Comparison of ENCODE assay signal across 9 cellular contexts in the genomic region with DNA sequence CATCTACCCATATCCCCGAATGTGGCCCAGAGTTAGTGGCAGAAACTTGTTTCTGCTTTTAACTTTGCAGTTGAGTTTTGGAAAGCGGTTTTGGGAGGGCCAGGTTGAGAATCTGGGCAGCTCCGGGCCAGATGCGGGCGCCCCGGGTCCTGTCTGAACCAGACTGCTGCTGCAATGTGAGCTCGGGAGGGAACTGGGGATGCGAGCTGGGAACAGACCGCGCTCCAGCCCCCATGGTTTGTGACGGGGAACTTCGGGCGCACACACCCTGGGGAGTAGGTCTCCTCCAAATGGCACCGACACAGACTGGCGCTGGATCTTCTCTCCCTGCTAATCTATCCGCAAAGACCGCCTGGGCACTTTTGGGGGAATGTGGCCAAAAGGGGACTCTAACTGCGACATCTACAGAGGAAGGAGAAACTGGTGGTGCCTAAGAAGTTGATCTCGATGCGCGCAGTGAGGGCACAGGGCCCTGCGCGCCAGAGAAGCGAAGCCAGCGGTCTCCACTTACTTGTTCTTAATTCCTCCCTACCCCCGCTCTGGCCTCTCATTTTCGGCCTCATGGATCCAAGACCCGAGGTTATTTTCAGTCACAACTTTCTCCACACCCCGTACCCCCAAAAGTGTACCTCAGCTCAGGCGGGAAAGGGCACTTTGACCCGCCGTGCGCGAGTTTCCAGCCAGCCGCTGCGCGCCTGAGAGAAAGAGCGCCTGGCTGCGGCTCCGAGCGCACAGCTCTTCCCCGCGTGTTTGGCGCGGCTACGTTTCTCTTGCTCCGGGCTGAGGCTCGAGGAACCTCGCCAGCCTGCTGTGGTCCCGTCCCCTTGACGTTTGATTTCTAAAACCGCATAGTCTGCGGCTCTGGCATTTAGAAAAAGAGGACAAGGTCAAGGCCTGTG.
DNase-seq lines count a peak whose midpoint lies in the region; ATAC-seq and TF ChIP-seq lines count a peak whose summit lies in the region.
"Had no signal": no experiment of that assay in that cellular context is flagged by ENCODE, and none has a peak within 500 bp of the region (broad histone marks: within the 10 kb centered on the region; RNA-seq: fewer than 3 reads in every experiment).

No MANE protein-coding gene starts in this region.

- in situ Hi-C loops in astrocyte of the spinal cord (cut with HindIII; ENCODE audit: low sequenced_read_pairs) (no loop called here), gastrocnemius medialis (cut with MboI; ENCODE audit: low sequenced_read_pairs in 4 of 4) (no loop called here)

- H3K27me3 ChIP-seq in H7 (ENCODE audit: control insufficient read depth, insufficient read depth, low read length) (peaks cover 89% of the 10 kb centered on the region), gastrocnemius medialis (peaks cover 0 to 26% (median 14%) of the 10 kb centered on the region in 3 donors), ovary (no peaks in the 10 kb centered on the region)

- ATAC-seq in gastrocnemius medialis (no peak), HG02571 (IDR thresholded peaks at IDR 0.05; ENCODE audit: unreplicated experiment) (no peak), HG02588 (IDR thresholded peaks at IDR 0.05; ENCODE audit: unreplicated experiment) (no peak)
- ATAC-seq: natural killer cell had no signal

- intact Hi-C loops in gastrocnemius medialis (cut with DNase I; ENCODE audit: low total_unique reads) = no loop called here
- intact Hi-C loops in ovary (cut with DNase I) = no loop called here

- peak overlapping the region; percentile 57 for H3K4me3 ChIP-seq in H7 (ENCODE audit: insufficient read depth, low read depth, low read length)
- peak overlapping the region; percentile 39 for H3K4me3 ChIP-seq in astrocyte of the spinal cord (ENCODE audit: low read depth, low read length)
- H3K4me3 ChIP-seq in iPS-11a (ENCODE audit: low read depth, low read length) = peak overlapping the region; percentile 50
- peak overlapping the region; percentile 47 to 65 (median 61) for H3K4me3 ChIP-seq in gastrocnemius medialis
- H3K4me3 ChIP-seq in ovary = no peak overlapping the region

- DNase-seq in H7 (peak; percentile 59), astrocyte of the spinal cord (ENCODE audit: low read depth, low spot score) (peak; percentile 50), gastrocnemius medialis (no peak), ovary (no peak)
- DNase-seq in stimulated activated CD4-positive, alpha-beta T cell treated with anti-CD3 and anti-CD28 coated beads, Interleukin-12 subunit alpha, Interleukin-12 subunit beta, amount 100 ng/mL, for 4 hours = no peak
- DNase-seq: natural killer cell had no signal

- H3K4me1 ChIP-seq in gastrocnemius medialis (no peaks in the 10 kb centered on the region), ovary (ENCODE audit: insufficient read depth) (peaks cover 1% of the 10 kb centered on the region)

- H3K9me3 ChIP-seq in gastrocnemius medialis = no peaks in the 10 kb centered on the region
- H3K9me3 ChIP-seq in ovary = no peaks in the 10 kb centered on the region

- no peak overlapping the region for H3K27ac ChIP-seq in gastrocnemius medialis
- H3K27ac ChIP-seq in ovary = no peak overlapping the region

- H3K36me3 ChIP-seq in H7 (replicated peaks; ENCODE audit: control insufficient read depth, insufficient read depth, low read length) (no peaks in the 10 kb centered on the region), gastrocnemius medialis (no peaks in the 10 kb centered on the region), ovary (no peaks in the 10 kb centered on the region)

- no peak for TF ChIP-seq EP300 in ovary (IDR thresholded peaks at IDR 0.05)

- WGBS in ovary, 3 donors = 2 to 3% (median 2%) methylated on average over 53 of the region's 53 CpGs

- no peak for TF ChIP-seq CTCF in astrocyte of the spinal cord (IDR thresholded peaks at IDR 0.05; ENCODE audit: low read depth, low read length)
- TF ChIP-seq CTCF in gastrocnemius medialis (IDR thresholded peaks at IDR 0.05 in 4 of 5, conservative IDR thresholded peaks at IDR 0.05 in 1 of 5) = no peak
- TF ChIP-seq CTCF in ovary (IDR thresholded peaks at IDR 0.05) = no peak

- TF ChIP-seq POLR2A in gastrocnemius medialis (IDR thresholded peaks at IDR 0.05) = no peak
- no peak for TF ChIP-seq POLR2A in ovary (IDR thresholded peaks at IDR 0.05)

Comparison
In these comparisons a context has a peak if more than half of its experiments do, and no peak if none do; other contexts are left out.
1. DNase-seq: peak in H7 (single experiment) and astrocyte of the spinal cord (single experiment); none in gastrocnemius medialis (0 of 2), ovary (0 of 5) and stimulated activated CD4-positive, alpha-beta T cell treated with anti-CD3 and anti-CD28 coated beads, Interleukin-12 subunit alpha, Interleukin-12 subunit beta, amount 100 ng/mL, for 4 hours (single experiment).